In genomic region chr9:113181165-113181564, GRCh38 we compare ENCODE assay signal across 32 cellular contexts.
"Had no signal": no experiment of that assay in that cellular context is flagged by ENCODE, and none has a peak within 500 bp of the region (broad histone marks: within the 10 kb centered on the region; RNA-seq: fewer than 3 reads in every experiment).

No MANE protein-coding gene starts in this region.

- ATAC-seq: activated CD4-positive, CD25-positive, alpha-beta regulatory T cell treated with anti-CD3 and anti-CD28 coated beads, Interleukin-2, amount 50 U/mL, for 24 hours; activated CD8-positive, alpha-beta T cell treated with anti-CD3 and anti-CD28 coated beads for 36 hours; T-cell had no signal

- H3K4me1 Mint-ChIP-seq: activated B cell treated with CpG ODN at 0.5 μM for 24 hours, T-cell had no signal

- FAIRE-seq: astrocyte, bronchial epithelial cell, colon, endometrium, endothelial cell of umbilical vein, frontal cortex had no signal

- H3K9me3 Mint-ChIP-seq: activated B cell treated with CpG ODN at 0.5 μM for 24 hours; activated CD8-positive, alpha-beta T cell treated with anti-CD3 and anti-CD28 coated beads for 36 hours; T-cell; T-helper 1 cell treated with Interleukin-12 subunit alpha and Interleukin-12 subunit beta and Interleukin-4 antibody, amounts not matched to agents 30 μg/mL and 1 μg/mL, for 36 hours; T-helper 2 cell treated with Interferon-gamma antibody and Interleukin-4, amounts not matched to agents 5 μg/mL and 100 μg/mL, for 36 hours had no signal

- H3K27me3 ChIP-seq: brain microvascular endothelial cell had no signal

- H3K4me3 Mint-ChIP-seq: activated B cell treated with CpG ODN at 0.5 μM for 24 hours; activated CD8-positive, alpha-beta T cell treated with anti-CD3 and anti-CD28 coated beads for 36 hours; activated naive CD8-positive, alpha-beta T cell; T-cell; T-helper 1 cell treated with Interleukin-12 subunit alpha and Interleukin-12 subunit beta and Interleukin-4 antibody, amounts not matched to agents 30 μg/mL and 1 μg/mL, for 36 hours; T-helper 2 cell treated with Interferon-gamma antibody and Interleukin-4, amounts not matched to agents 5 μg/mL and 100 μg/mL, for 36 hours had no signal

- H3K27ac Mint-ChIP-seq: activated B cell treated with CpG ODN at 0.5 μM for 24 hours; activated CD8-positive, alpha-beta T cell treated with anti-CD3 and anti-CD28 coated beads for 36 hours; activated naive CD8-positive, alpha-beta T cell; T-cell; T-helper 1 cell treated with Interleukin-12 subunit alpha and Interleukin-12 subunit beta and Interleukin-4 antibody, amounts not matched to agents 30 μg/mL and 1 μg/mL, for 36 hours; T-helper 2 cell treated with Interferon-gamma antibody and Interleukin-4, amounts not matched to agents 5 μg/mL and 100 μg/mL, for 36 hours had no signal

- DNase-seq: activated B cell treated with CpG ODN at 0.5 μM for 24 hours; activated CD4-positive, alpha-beta T cell treated with anti-CD3 and anti-CD28 coated beads for 48 hours; activated CD4-positive, alpha-beta T cell treated with anti-CD3 and anti-CD28 coated beads, Interleukin-2, amount 50 U/mL, for 1 hour; activated CD4-positive, alpha-beta T cell treated with anti-CD3 and anti-CD28 coated beads, Interleukin-2, amount 50 U/mL, for 48 hours; activated CD8-positive, alpha-beta memory T cell treated with anti-CD3 and anti-CD28 coated beads for 24 hours; activated CD8-positive, alpha-beta T cell treated with anti-CD3 and anti-CD28 coated beads for 36 hours; activated effector memory CD4-positive, alpha-beta T cell treated with Interleukin-2 at 50 U/mL for 16 hours; activated gamma-delta T cell treated with Interleukin-2 at 50 U/mL for 16 hours; activated naive CD4-positive, alpha-beta T cell treated with anti-CD3 and anti-CD28 coated beads, Interleukin-2, amount 50 U/mL, for 16 hours; activated naive CD4-positive, alpha-beta T cell treated with Interleukin-2 at 50 U/mL for 16 hours; activated T-cell treated with anti-CD3 and anti-CD28 coated beads, Interleukin-2, amount 50 U/mL, for 48 hours; amniotic stem cell; anterior cingulate cortex; brain microvascular endothelial cell; cortex of kidney; effector CD8-positive, alpha-beta T cell; foreskin fibroblast; head of caudate nucleus; T-cell; T1000; WERI-Rb-1 had no signal

- H3K27ac ChIP-seq: brain microvascular endothelial cell, epithelial cell of prostate, WERI-Rb-1 had no signal

- H3K27me3 Mint-ChIP-seq: activated B cell treated with CpG ODN at 0.5 μM for 24 hours; activated CD8-positive, alpha-beta T cell treated with anti-CD3 and anti-CD28 coated beads for 36 hours; activated naive CD8-positive, alpha-beta T cell; T-cell had no signal
